ENCODE assay signal across 9 cellular contexts in the genomic region with DNA sequence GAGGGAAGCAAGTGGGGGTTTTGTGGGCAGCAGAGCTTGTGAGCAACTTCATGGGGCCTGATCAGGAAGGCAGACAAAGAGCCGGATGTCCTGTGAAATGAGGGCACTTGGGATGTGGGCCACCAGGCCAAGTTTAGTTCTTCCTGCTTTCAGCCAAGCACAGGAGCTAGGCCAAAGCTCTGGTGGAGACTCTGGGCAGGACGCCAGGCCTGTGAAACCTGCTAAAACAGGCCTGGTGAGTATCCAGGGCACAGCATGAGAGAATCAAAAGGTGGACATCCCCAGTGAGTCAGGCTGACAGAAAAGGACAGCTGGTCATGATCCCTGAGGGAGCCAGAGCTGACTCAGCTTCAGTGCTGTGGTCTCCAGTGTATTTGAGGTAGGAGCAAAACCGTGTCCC.
DNase-seq lines count a peak whose midpoint lies in the region; ATAC-seq, FAIRE-seq and TF ChIP-seq lines count a peak whose summit lies in the region.
"Had no signal": no experiment of that assay in that cellular context is flagged by ENCODE, and none has a peak within 500 bp of the region (broad histone marks: within the 10 kb centered on the region; RNA-seq: fewer than 3 reads in every experiment).

No MANE protein-coding gene starts in this region.

- TF ChIP-seq EP300 in ovary (IDR thresholded peaks at IDR 0.05): no peak

- TF ChIP-seq CTCF in Calu3 (IDR thresholded peaks at IDR 0.05; ENCODE audit: unreplicated experiment): no peak
- no peak for TF ChIP-seq CTCF in fibroblast of pulmonary artery (IDR thresholded peaks at IDR 0.05; ENCODE audit: low read length, missing control alignments)
- no peak for TF ChIP-seq CTCF in ovary (IDR thresholded peaks at IDR 0.05)

- H3K4me3 ChIP-seq in fibroblast of pulmonary artery (replicated peaks; ENCODE audit: low read depth, low read length) (no peak overlapping the region), ovary (no peak overlapping the region)

- no peaks in the 10 kb centered on the region for H3K4me1 ChIP-seq in ovary (ENCODE audit: insufficient read depth)

- intact Hi-C loops in Calu3 (cut with micrococcal nuclease; ENCODE audit: unreplicated experiment) (no loop called here), ovary (cut with DNase I) (no loop called here)

- TF ChIP-seq POLR2A in ovary (IDR thresholded peaks at IDR 0.05): no peak

- no peak for ATAC-seq in GM21723 (IDR thresholded peaks at IDR 0.05; ENCODE audit: unreplicated experiment)
- ATAC-seq in HG03460 (IDR thresholded peaks at IDR 0.05; ENCODE audit: unreplicated experiment): no peak

- BruUV-seq in Calu3 (replicated peaks; lab: Mats Ljungman, UMichigan): no TSS peak

- WGBS in ovary, 3 donors: 72 to 80% (median 79%) methylated on average over 3 of the region's 3 CpGs

- peak; percentile 97 for FAIRE-seq in RCC 7860 (lab: Jason Lieb, UNC)

- no peak overlapping the region for H3K4me3 Mint-ChIP-seq in Calu3 (ENCODE audit: low read depth, unreplicated experiment)
- H3K4me3 Mint-ChIP-seq: activated naive CD4-positive, alpha-beta T cell treated with anti-CD3 and anti-CD28 coated beads, Interleukin-2, amount 10 ng/mL, durations not matched to agents 7 days and 5 days had no signal

- H3K36me3 Mint-ChIP-seq in Calu3 (ENCODE audit: insufficient read depth, unreplicated experiment): peaks cover 13% of the 10 kb centered on the region
- H3K36me3 Mint-ChIP-seq: activated naive CD4-positive, alpha-beta T cell treated with anti-CD3 and anti-CD28 coated beads, Interleukin-2, amount 10 ng/mL, durations not matched to agents 7 days and 5 days had no signal

- H3K27me3 ChIP-seq in ovary: no peaks in the 10 kb centered on the region

- H3K4me1 Mint-ChIP-seq in Calu3 (ENCODE audit: low read depth, unreplicated experiment): peaks cover 16% of the 10 kb centered on the region
- H3K4me1 Mint-ChIP-seq: activated naive CD4-positive, alpha-beta T cell treated with anti-CD3 and anti-CD28 coated beads, Interleukin-2, amount 10 ng/mL, durations not matched to agents 7 days and 5 days had no signal

- H3K9me3 Mint-ChIP-seq in Calu3 (ENCODE audit: low read depth, unreplicated experiment): no peaks in the 10 kb centered on the region
- H3K9me3 Mint-ChIP-seq: activated naive CD4-positive, alpha-beta T cell treated with anti-CD3 and anti-CD28 coated beads, Interleukin-2, amount 10 ng/mL, durations not matched to agents 7 days and 5 days had no signal

- peak overlapping the region; percentile 61 for H3K27ac Mint-ChIP-seq in Calu3 (ENCODE audit: unreplicated experiment)
- H3K27ac Mint-ChIP-seq: activated naive CD4-positive, alpha-beta T cell treated with anti-CD3 and anti-CD28 coated beads, Interleukin-2, amount 10 ng/mL, durations not matched to agents 7 days and 5 days had no signal

- no peak overlapping the region for H3K27ac ChIP-seq in ovary

- H3K9me3 ChIP-seq in ovary: no peaks in the 10 kb centered on the region

- H3K27me3 Mint-ChIP-seq in Calu3 (ENCODE audit: unreplicated experiment): no peaks in the 10 kb centered on the region
- H3K27me3 Mint-ChIP-seq: activated naive CD4-positive, alpha-beta T cell treated with anti-CD3 and anti-CD28 coated beads, Interleukin-2, amount 10 ng/mL, durations not matched to agents 7 days and 5 days had no signal

- DNase-seq in Calu3 (peak; percentile 86), RCC 7860 (ENCODE audit: low spot score) (peak; percentile 97), fibroblast of pulmonary artery (ENCODE audit: low read depth) (peak; percentile 63), ovary (peak in 4 of 5 donors; percentile 19 to 54 (median 41)), D341Med (ENCODE audit: low spot score) (no peak), GM19238 (ENCODE audit: insufficient read length, low spot score) (no peak)
- DNase-seq: activated naive CD4-positive, alpha-beta T cell treated with anti-CD3 and anti-CD28 coated beads, Interleukin-2, amount 10 ng/mL, durations not matched to agents 7 days and 5 days had no signal

- CTCF ChIA-PET in Calu3 (lab: Charles Lee): no interaction called here

- no peaks in the 10 kb centered on the region for H3K36me3 ChIP-seq in ovary

Comparison
In these comparisons a context has a peak if more than half of its experiments do, and no peak if none do; other contexts are left out.
1. DNase-seq: peak in Calu3 (single experiment), RCC 7860 (single experiment), fibroblast of pulmonary artery (single experiment) and ovary (4 of 5); none in D341Med (single experiment) and GM19238 (single experiment).